13 cellular contexts compared by ENCODE assay signal in the genomic region with DNA sequence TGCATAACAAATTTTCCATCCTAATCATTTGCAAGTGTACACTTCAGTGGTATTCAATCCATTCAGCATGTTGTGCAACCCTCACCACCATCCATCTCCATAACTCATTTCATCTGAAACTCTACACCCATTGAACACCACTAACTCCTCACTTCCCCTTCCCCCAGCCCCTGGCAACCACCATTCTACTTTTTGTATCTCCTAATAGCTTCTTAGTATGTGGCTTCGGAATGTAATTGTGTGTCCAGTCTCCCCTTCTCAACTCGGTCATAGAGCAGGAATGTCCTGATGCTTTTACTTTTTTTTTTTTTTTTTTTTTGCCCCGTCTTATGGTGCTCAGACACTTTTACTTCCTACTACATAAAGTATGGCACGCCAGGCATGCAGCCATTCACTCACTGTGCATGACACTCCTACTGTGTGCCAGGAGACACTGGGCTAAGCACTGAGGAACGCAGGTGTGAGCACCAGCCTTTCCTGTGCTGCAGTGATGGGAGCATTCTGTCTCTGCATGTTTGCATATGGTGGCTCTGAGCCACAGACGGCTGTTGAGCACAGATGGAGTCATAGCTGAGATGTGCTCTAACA. TPM values are rescaled to one million over a fixed set of nuclear protein-coding genes. Genes with fewer than 3 reads are reported as not detected.
A peak's percentile ranks its signal among the peaks of the same experiment; 100 is the strongest.
DNase-seq lines count a peak whose midpoint lies in the region; ATAC-seq, FAIRE-seq and TF ChIP-seq lines count a peak whose summit lies in the region.
"Had no signal": no experiment of that assay in that cellular context is flagged by ENCODE, and none has a peak within 500 bp of the region (broad histone marks: within the 10 kb centered on the region; RNA-seq: fewer than 3 reads in every experiment).

No MANE protein-coding gene starts in this region.

- peaks cover 3 to 6% (median 3%) of the 10 kb centered on the region in 3 donors for H3K27me3 Mint-ChIP-seq in immature natural killer cell (ENCODE audit: low read depth in 3 of 3)

- no peak overlapping the region for H3K27ac Mint-ChIP-seq in immature natural killer cell
- H3K27ac Mint-ChIP-seq in activated naive CD4-positive, alpha-beta T cell treated with anti-CD3 and anti-CD28 coated beads, Interleukin-2, amount 50 U/mL, for 72 hours, result no peak overlapping the region
- H3K27ac Mint-ChIP-seq: activated naive CD8-positive, alpha-beta T cell treated with anti-CD3 and anti-CD28 coated beads, Interleukin-2, amount 50 U/mL, for 24 hours; CD4-positive, alpha-beta T cell had no signal

- peak; percentile 36 for DNase-seq in AG04450 (ENCODE audit: low read depth, low spot score)
- DNase-seq in HCEC 1CT, result peak; percentile 93
- peak; percentile 57 for DNase-seq in RCC 7860 (ENCODE audit: low spot score)
- peak; percentile 95 for DNase-seq in fibroblast of peridontal ligament (ENCODE audit: extremely low read depth)
- DNase-seq in immature natural killer cell, result no peak
- no peak for DNase-seq in activated naive CD4-positive, alpha-beta T cell treated with anti-CD3 and anti-CD28 coated beads, Interleukin-2, amount 50 U/mL, for 72 hours (ENCODE audit: low spot score in 2 of 2)
- no peak for DNase-seq in NCI-H2227 (lab: John Stamatoyannopoulos, UW; ENCODE audit: unreplicated experiment)
- no peak for DNase-seq in inferior parietal cortex (ENCODE audit: extremely low spot score)
- DNase-seq: activated CD4-positive, alpha-beta T cell treated with anti-CD3 and anti-CD28 coated beads for 48 hours; activated naive CD8-positive, alpha-beta T cell treated with anti-CD3 and anti-CD28 coated beads, Interleukin-2, amount 50 U/mL, for 24 hours; CD4-positive, alpha-beta T cell; substantia nigra had no signal

- no peak overlapping the region for H3K4me3 Mint-ChIP-seq in immature natural killer cell
- H3K4me3 Mint-ChIP-seq: activated naive CD8-positive, alpha-beta T cell treated with anti-CD3 and anti-CD28 coated beads, Interleukin-2, amount 50 U/mL, for 24 hours; CD4-positive, alpha-beta T cell had no signal

- H3K9me3 Mint-ChIP-seq in immature natural killer cell, result no peaks in the 10 kb centered on the region
- H3K9me3 Mint-ChIP-seq in activated naive CD4-positive, alpha-beta T cell treated with anti-CD3 and anti-CD28 coated beads, Interleukin-2, amount 50 U/mL, for 72 hours, result no peaks in the 10 kb centered on the region
- H3K9me3 Mint-ChIP-seq: activated naive CD8-positive, alpha-beta T cell treated with anti-CD3 and anti-CD28 coated beads, Interleukin-2, amount 50 U/mL, for 24 hours; CD4-positive, alpha-beta T cell had no signal

- peaks cover 13% of the 10 kb centered on the region for H3K27me3 ChIP-seq in AG04450 (ENCODE audit: control insufficient read depth, insufficient read depth, low read length)

- no peaks in the 10 kb centered on the region for H3K4me1 Mint-ChIP-seq in immature natural killer cell

- peak overlapping the region; percentile 54 for H3K27ac ChIP-seq in AG04450 (ENCODE audit: low read depth, low read length)
- H3K27ac ChIP-seq: foreskin keratinocyte had no signal

- TF ChIP-seq CTCF in AG04450 (IDR thresholded peaks at IDR 0.05; ENCODE audit: low read depth, low read length), result no peak

- H3K36me3 Mint-ChIP-seq in immature natural killer cell, result no peaks in the 10 kb centered on the region
- H3K36me3 Mint-ChIP-seq in activated naive CD4-positive, alpha-beta T cell treated with anti-CD3 and anti-CD28 coated beads, Interleukin-2, amount 50 U/mL, for 72 hours, result no peaks in the 10 kb centered on the region

- no peak overlapping the region for H3K4me3 ChIP-seq in AG04450 (ENCODE audit: low read depth, low read length)

- FAIRE-seq in RCC 7860 (lab: Jason Lieb, UNC), result no peak

- ATAC-seq in activated naive CD4-positive, alpha-beta T cell treated with anti-CD3 and anti-CD28 coated beads, Interleukin-2, amount 50 U/mL, for 72 hours, result no peak
- ATAC-seq: activated naive CD8-positive, alpha-beta T cell treated with anti-CD3 and anti-CD28 coated beads, Interleukin-2, amount 50 U/mL, for 24 hours; foreskin keratinocyte had no signal

- H3K9me3 ChIP-seq in AG04450 (ENCODE audit: control insufficient read depth, insufficient read depth, low read length), result no peaks in the 10 kb centered on the region

- CTCF ChIA-PET in AG04450 (lab: Charles Lee), result interaction anchor here (1.5 kb wide), 1 partner anchor 36 kb away, joined by 7 read pairs; no protein-coding TSS in a partner anchor

- POLR2A ChIA-PET in AG04450 (lab: Yijun Ruan, JAX), result interaction anchor here (0.6 to 0.8 kb wide), 5 partner anchors 31 to 229 kb away, joined by 3 to 8 read pairs (median 4); no protein-coding TSS in a partner anchor

RNA-seq across cellular contexts. Expression of a gene that starts 15.3 kb away (rescaled TPM):
- polyA plus RNA-seq in AG04450 (2011; rRNA removed) (not detected in 2 replicates), immature natural killer cell (1 to 10 TPM; 1.7 to 8.8 (median 7.3) TPM)
- polyA minus RNA-seq in AG04450 (2011; rRNA and poly(A)+ RNA removed), result not detected in 2 replicates
- total RNA-seq in activated naive CD4-positive, alpha-beta T cell treated with anti-CD3 and anti-CD28 coated beads, Interleukin-2, amount 50 U/mL, for 72 hours, result under 1 TPM in 1 of 2 donors, not detected in 1; 0.16 TPM
- total RNA-seq: foreskin keratinocyte had no signal
- polyA plus RNA-seq: foreskin keratinocyte had no signal

RNA-seq across cellular contexts. Expression of a gene that starts 42.2 kb away (rescaled TPM):
- 75.6 and 83.9 TPM in 2 replicates for polyA plus RNA-seq in AG04450 (2011; rRNA removed)
- polyA minus RNA-seq in AG04450 (2011; rRNA and poly(A)+ RNA removed), result 105 and 120 TPM in 2 replicates
- 10 to 100 TPM; 22.0 to 42.9 (median 38.5) TPM for polyA plus RNA-seq in immature natural killer cell
- 10 to 100 TPM; 41.0 to 45.4 TPM for total RNA-seq in activated naive CD4-positive, alpha-beta T cell treated with anti-CD3 and anti-CD28 coated beads, Interleukin-2, amount 50 U/mL, for 72 hours

RNA-seq across cellular contexts. Expression of a gene that starts 57.1 kb away (rescaled TPM):
- not detected in 2 replicates for polyA plus RNA-seq in AG04450 (2011; rRNA removed)
- not detected in 2 replicates for polyA minus RNA-seq in AG04450 (2011; rRNA and poly(A)+ RNA removed)
- not detected for polyA plus RNA-seq in immature natural killer cell
- total RNA-seq in activated naive CD4-positive, alpha-beta T cell treated with anti-CD3 and anti-CD28 coated beads, Interleukin-2, amount 50 U/mL, for 72 hours, result not detected
- total RNA-seq: CD4-positive, alpha-beta T cell; foreskin keratinocyte had no signal
- polyA plus RNA-seq: foreskin keratinocyte had no signal

Comparison
In these comparisons a context has a peak if more than half of its experiments do, and no peak if none do; other contexts are left out.
1. DNase-seq: peak in AG04450 (single experiment), HCEC 1CT (single experiment), RCC 7860 (single experiment) and fibroblast of peridontal ligament (single experiment); none in immature natural killer cell (0 of 3), activated naive CD4-positive, alpha-beta T cell treated with anti-CD3 and anti-CD28 coated beads, Interleukin-2, amount 50 U/mL, for 72 hours (0 of 2), NCI-H2227 (single experiment) and inferior parietal cortex (single experiment).